21 cellular contexts compared by ENCODE assay signal in the genomic region with DNA sequence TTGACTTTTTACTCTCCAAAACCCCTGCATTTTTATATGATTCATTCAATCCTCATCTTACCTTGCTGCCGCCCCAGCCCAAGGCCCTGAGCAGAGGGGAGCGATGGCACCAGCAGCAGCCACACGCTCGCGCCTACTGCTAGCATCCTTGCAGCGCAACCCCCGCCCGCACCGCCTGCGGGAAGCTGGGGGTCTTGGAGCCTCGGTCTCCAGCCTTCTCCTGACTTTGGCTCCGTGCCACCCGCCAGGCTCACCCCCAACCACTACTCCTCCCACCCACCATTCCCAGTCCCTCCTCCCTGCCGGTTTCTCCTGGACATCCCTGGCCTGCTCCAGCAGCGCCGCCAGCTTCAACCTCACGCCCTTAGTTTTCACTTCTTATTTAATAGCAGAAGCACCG.
"Had no signal": no experiment of that assay in that cellular context is flagged by ENCODE, and none has a peak within 500 bp of the region (broad histone marks: within the 10 kb centered on the region; RNA-seq: fewer than 3 reads in every experiment).

No MANE protein-coding gene starts in this region.

- H2AFZ ChIP-seq: hepatocyte had no signal

- H3K4me2 ChIP-seq: hepatocyte had no signal

- H3K9me3 ChIP-seq: esophagus muscularis mucosa, gastroesophageal sphincter, heart left ventricle, left lung, lower lobe of right lung had no signal

- H3K4me1 ChIP-seq: left lung, lower lobe of right lung had no signal

- ATAC-seq: foreskin keratinocyte, gastroesophageal sphincter, heart left ventricle, left cardiac atrium, left lung, left ventricle myocardium superior, lower lobe of right lung had no signal

- H3K27me3 ChIP-seq: dorsolateral prefrontal cortex, esophagus muscularis mucosa, foreskin keratinocyte, gastroesophageal sphincter, heart left ventricle, hepatocyte, left lung had no signal

- FAIRE-seq: colon, endothelial cell of umbilical vein, frontal cortex had no signal

- H3K36me3 ChIP-seq: esophagus muscularis mucosa, gastroesophageal sphincter, heart left ventricle, left lung, lower lobe of right lung had no signal

- DNase-seq: dermis blood vessel endothelial cell; dorsolateral prefrontal cortex; effector CD4-positive, alpha-beta T cell; effector memory CD4-positive, alpha-beta T cell; foreskin keratinocyte; heart left ventricle; hypothalamus; immature natural killer cell; islet precursor cell; left cardiac atrium; left ventricle myocardium superior; lower lobe of right lung; midbrain had no signal

- H3K27ac ChIP-seq: coronary artery, dorsolateral prefrontal cortex, esophagus muscularis mucosa, foreskin keratinocyte, gastroesophageal sphincter, heart left ventricle, hepatocyte, left lung, lower lobe of right lung had no signal

- H3K4me3 ChIP-seq: coronary artery, dorsolateral prefrontal cortex, esophagus muscularis mucosa, gastroesophageal sphincter, heart left ventricle, hepatocyte, left lung, lower lobe of right lung had no signal
